ENCODE assay signal across 1 cellular context in the genomic region with DNA sequence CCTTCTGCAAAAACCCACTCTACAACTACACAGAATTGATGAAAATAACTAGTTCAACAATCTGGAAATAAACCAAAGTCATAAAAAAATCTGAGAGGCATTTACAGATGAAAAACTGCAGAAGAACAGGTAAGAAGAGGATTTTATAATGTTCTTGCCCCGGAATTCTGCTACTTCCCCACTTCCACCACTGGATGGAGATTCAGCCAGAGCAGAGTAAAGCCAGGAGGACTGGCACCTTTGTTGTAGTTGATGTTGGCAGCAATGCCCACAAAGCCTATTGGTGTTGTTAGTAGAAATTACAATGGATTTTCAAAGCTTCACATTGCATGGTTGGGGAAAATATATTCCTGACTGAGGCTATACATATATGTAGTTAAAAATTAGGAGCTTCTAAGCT.
TF ChIP-seq lines count a peak whose summit lies in the region.

No MANE protein-coding gene starts in this region.

TF ChIP-seq in SK-N-SH treated with all-trans-retinoic acid at 6 μM for 48 hours, 23 proteins besides CTCF, POLR2A, EP300 and RAD21 (continued from another document):
- TF ChIP-seq, protein P1, sequence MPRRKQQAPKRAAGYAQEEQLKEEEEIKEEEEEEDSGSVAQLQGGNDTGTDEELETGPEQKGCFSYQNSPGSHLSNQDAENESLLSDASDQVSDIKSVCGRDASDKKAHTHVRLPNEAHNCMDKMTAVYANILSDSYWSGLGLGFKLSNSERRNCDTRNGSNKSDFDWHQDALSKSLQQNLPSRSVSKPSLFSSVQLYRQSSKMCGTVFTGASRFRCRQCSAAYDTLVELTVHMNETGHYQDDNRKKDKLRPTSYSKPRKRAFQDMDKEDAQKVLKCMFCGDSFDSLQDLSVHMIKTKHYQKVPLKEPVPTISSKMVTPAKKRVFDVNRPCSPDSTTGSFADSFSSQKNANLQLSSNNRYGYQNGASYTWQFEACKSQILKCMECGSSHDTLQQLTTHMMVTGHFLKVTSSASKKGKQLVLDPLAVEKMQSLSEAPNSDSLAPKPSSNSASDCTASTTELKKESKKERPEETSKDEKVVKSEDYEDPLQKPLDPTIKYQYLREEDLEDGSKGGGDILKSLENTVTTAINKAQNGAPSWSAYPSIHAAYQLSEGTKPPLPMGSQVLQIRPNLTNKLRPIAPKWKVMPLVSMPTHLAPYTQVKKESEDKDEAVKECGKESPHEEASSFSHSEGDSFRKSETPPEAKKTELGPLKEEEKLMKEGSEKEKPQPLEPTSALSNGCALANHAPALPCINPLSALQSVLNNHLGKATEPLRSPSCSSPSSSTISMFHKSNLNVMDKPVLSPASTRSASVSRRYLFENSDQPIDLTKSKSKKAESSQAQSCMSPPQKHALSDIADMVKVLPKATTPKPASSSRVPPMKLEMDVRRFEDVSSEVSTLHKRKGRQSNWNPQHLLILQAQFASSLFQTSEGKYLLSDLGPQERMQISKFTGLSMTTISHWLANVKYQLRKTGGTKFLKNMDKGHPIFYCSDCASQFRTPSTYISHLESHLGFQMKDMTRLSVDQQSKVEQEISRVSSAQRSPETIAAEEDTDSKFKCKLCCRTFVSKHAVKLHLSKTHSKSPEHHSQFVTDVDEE (CRISPR knock-in tag; IDR thresholded peaks at IDR 0.05), result no peak
- TF ChIP-seq PATZ1 (CRISPR knock-in tag; IDR thresholded peaks at IDR 0.05; ENCODE audit: borderline replicate concordance) (no peak), ZNF565 (CRISPR knock-in tag; conservative IDR thresholded peaks at IDR 0.05; ENCODE audit: low read depth) (no peak)
